In genomic region chr2:135985018-135985825, GRCh38 we compare ENCODE assay signal across 8 cellular contexts. TPM values are rescaled to one million over a fixed set of nuclear protein-coding genes. Genes with fewer than 3 reads are reported as not detected.
DNase-seq lines count a peak whose midpoint lies in the region; ATAC-seq and TF ChIP-seq lines count a peak whose summit lies in the region.

DARS1 (minus strand) TSS chr2:135985626; CDS start chr2:135985468, 158 bp downstream.

- peak within 1 kb of the TSS; percentile 95 for H3K4me3 Mint-ChIP-seq in activated B cell treated with CpG ODN at 0.5 μM for 24 hours
- H3K4me3 Mint-ChIP-seq in immature natural killer cell = peak within 1 kb of the TSS; percentile 91 to 97 (median 93)

- CTCF ChIA-PET in activated B cell treated with CpG ODN at 0.5 μM for 24 hours (lab: Charles Lee) = interaction anchor here (1.6 to 3.8 kb wide), 2 partner anchors 12 to 151 kb away, joined by 3 to 22 read pairs; no protein-coding TSS in a partner anchor

- no peak for TF ChIP-seq CTCF in AG09319 (IDR thresholded peaks at IDR 0.05; ENCODE audit: low read depth, low read length)
- no peak for TF ChIP-seq CTCF in activated B cell treated with CpG ODN at 0.5 μM for 24 hours (IDR thresholded peaks at IDR 0.05)

- POLR2A ChIA-PET in activated B cell treated with CpG ODN at 0.5 μM for 24 hours (lab: Charles Lee) = interaction anchor here (0.6 to 3.3 kb wide), 31 partner anchors 8 to 399 kb away, joined by 3 to 17 read pairs (median 5); no protein-coding TSS in a partner anchor

- peaks cover 50% of the 10 kb centered on the region for H3K4me1 Mint-ChIP-seq in activated B cell treated with CpG ODN at 0.5 μM for 24 hours
- peaks cover 23 to 42% of the 10 kb centered on the region in 2 donors for H3K4me1 Mint-ChIP-seq in immature natural killer cell

- H3K36me3 Mint-ChIP-seq in activated B cell treated with CpG ODN at 0.5 μM for 24 hours (ENCODE audit: low read depth) = peaks cover 35% of the 10 kb centered on the region
- peaks cover 0 to 7% (median 0%) of the 10 kb centered on the region in 3 donors for H3K36me3 Mint-ChIP-seq in immature natural killer cell

- intact Hi-C loops in activated B cell treated with CpG ODN at 0.5 μM for 24 hours (cut with micrococcal nuclease) = loop anchor here (1.0 to 10.0 kb wide), 13 partner anchors 12 to 1067 kb away; partner anchors contain the start of genes CCNT2, MCM6, R3HDM1 and UBXN4

- H3K9me3 Mint-ChIP-seq in activated B cell treated with CpG ODN at 0.5 μM for 24 hours (no peaks in the 10 kb centered on the region), immature natural killer cell (no peaks in the 10 kb centered on the region)

- H3K27ac Mint-ChIP-seq in activated B cell treated with CpG ODN at 0.5 μM for 24 hours = peak within 1 kb of the TSS; percentile 97
- peak within 1 kb of the TSS; percentile 88 to 96 (median 94) for H3K27ac Mint-ChIP-seq in immature natural killer cell

- peak; percentile 88 for ATAC-seq in GM19023 (IDR thresholded peaks at IDR 0.05; ENCODE audit: unreplicated experiment)
- peak; percentile 83 for ATAC-seq in HG03196 (IDR thresholded peaks at IDR 0.05; ENCODE audit: unreplicated experiment)
- peak; percentile 86 for ATAC-seq in activated B cell treated with CpG ODN at 0.5 μM for 24 hours (ENCODE audit: low read depth)

- H3K27me3 Mint-ChIP-seq in activated B cell treated with CpG ODN at 0.5 μM for 24 hours (no peaks in the 10 kb centered on the region), immature natural killer cell (ENCODE audit: low read depth in 3 of 3) (peaks cover 3 to 9% (median 4%) of the 10 kb centered on the region in 3 donors)

- DNase-seq in AG09319 (ENCODE audit: extremely low read depth, low read depth) (peak; percentile 81), NCI-H226 (peak; percentile 88), activated B cell treated with CpG ODN at 0.5 μM for 24 hours (peak; percentile 80), caudate nucleus (lab: John Stamatoyannopoulos, UW) (peak in 60 of 61 donors; percentile 33 to 94 (median 82)), immature natural killer cell (peak; percentile 77 to 80 (median 78)), smooth muscle cell of the brain vasculature (ENCODE audit: low read depth, low spot score) (peak; percentile 83)

- H3K27ac ChIP-seq in caudate nucleus (ENCODE audit: low read depth, low read length) = peak within 1 kb of the TSS; percentile 96

RNA-seq across cellular contexts. Expression of gene DARS1, which starts in this region (rescaled TPM):
- 96.3 and 103 TPM in 2 replicates for total RNA-seq in activated B cell treated with CpG ODN at 0.5 μM for 24 hours
- 100 to 1,000 TPM in 1 of 3 donors, 10 to 100 TPM in 2; 63.5 to 132 (median 86.1) TPM for polyA plus RNA-seq in immature natural killer cell

Comparison
In these comparisons a context has a peak if more than half of its experiments do, and no peak if none do; other contexts are left out.
1. Peak in every context shown above with its lines: DNase-seq, ATAC-seq and H3K27ac ChIP-seq.